Comparison of ENCODE assay signal across 1 cellular context in the genomic region with DNA sequence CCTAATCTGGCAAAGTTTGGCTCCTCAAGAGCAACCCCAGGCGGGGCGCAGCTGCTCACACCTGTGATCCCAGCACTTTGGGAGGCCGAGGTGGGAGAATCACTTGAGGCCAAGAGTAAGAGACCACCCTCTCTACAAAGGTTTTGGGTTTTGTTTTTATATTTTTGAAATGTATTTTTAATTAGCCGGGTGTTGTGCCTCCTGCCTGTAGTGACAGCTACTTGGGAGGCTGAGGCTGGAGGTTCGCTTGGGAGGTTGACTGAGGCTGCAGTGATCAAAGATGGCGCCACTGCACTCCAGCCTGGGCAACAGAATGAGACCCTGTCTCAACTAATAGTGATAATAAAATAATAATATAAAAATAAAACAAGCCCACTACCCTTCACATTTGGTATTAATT.
TF ChIP-seq lines count a peak whose summit lies in the region.

No MANE protein-coding gene starts in this region.

TF ChIP-seq in HepG2, 621 proteins besides CTCF, POLR2A, EP300 and RAD21 (continued from another document and continues in another):
- no peak for TF ChIP-seq TFAP4 (IDR thresholded peaks at IDR 0.05; ENCODE audit: borderline replicate concordance, low read depth)
- TF ChIP-seq ZFP62 (CRISPR knock-in tag; IDR thresholded peaks at IDR 0.05) = no peak
- TF ChIP-seq RBFOX2 (IDR thresholded peaks at IDR 0.05; ENCODE audit: low read depth, low read length) = no peak
- TF ChIP-seq GATAD1 (CRISPR knock-in tag; IDR thresholded peaks at IDR 0.05) = no peak
- no peak for TF ChIP-seq ZNF83 (CRISPR knock-in tag; IDR thresholded peaks at IDR 0.05; ENCODE audit: borderline replicate concordance)
- TF ChIP-seq ZNF607 (CRISPR knock-in tag; IDR thresholded peaks at IDR 0.05; ENCODE audit: borderline replicate concordance) = no peak
- TF ChIP-seq GPBP1L1 (CRISPR knock-in tag; IDR thresholded peaks at IDR 0.05) = no peak
- no peak for TF ChIP-seq NFKBIZ (CRISPR knock-in tag; IDR thresholded peaks at IDR 0.05)
- 0 out of 2 replicates have a peak, but pooled peaks have one; percentile 26 for TF ChIP-seq RCOR2 (CRISPR knock-in tag; IDR thresholded peaks at IDR 0.05)
- TF ChIP-seq ZNF34 (CRISPR knock-in tag; IDR thresholded peaks at IDR 0.05; ENCODE audit: borderline replicate concordance) = no peak
- TF ChIP-seq PLSCR1 (CRISPR knock-in tag; IDR thresholded peaks at IDR 0.05; ENCODE audit: borderline replicate concordance) = no peak
- TF ChIP-seq ZSCAN12 (CRISPR knock-in tag; IDR thresholded peaks at IDR 0.05) = no peak
- no peak for TF ChIP-seq HOXA9 (CRISPR knock-in tag; IDR thresholded peaks at IDR 0.05; ENCODE audit: borderline replicate concordance)
- no peak for TF ChIP-seq KLF16 (CRISPR knock-in tag; IDR thresholded peaks at IDR 0.05)
- TF ChIP-seq ARNT (IDR thresholded peaks at IDR 0.05) = no peak
- TF ChIP-seq, protein P1, sequence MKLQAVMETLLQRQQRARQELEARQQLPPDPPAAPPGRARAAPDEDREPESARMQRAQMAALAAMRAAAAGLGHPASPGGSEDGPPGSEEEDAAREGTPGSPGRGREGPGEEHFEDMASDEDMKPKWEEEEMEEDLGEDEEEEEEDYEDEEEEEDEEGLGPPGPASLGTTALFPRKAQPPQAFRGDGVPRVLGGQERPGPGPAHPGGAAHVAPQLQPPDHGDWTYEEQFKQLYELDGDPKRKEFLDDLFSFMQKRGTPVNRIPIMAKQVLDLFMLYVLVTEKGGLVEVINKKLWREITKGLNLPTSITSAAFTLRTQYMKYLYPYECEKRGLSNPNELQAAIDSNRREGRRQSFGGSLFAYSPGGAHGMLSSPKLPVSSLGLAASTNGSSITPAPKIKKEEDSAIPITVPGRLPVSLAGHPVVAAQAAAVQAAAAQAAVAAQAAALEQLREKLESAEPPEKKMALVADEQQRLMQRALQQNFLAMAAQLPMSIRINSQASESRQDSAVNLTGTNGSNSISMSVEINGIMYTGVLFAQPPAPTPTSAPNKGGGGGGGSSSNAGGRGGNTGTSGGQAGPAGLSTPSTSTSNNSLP (IDR thresholded peaks at IDR 0.05; ENCODE audit: low read depth, low read length) = no peak
- no peak for TF ChIP-seq ZNF562 (CRISPR knock-in tag; IDR thresholded peaks at IDR 0.05; ENCODE audit: borderline replicate concordance)
- no peak for TF ChIP-seq ZNF354B (CRISPR knock-in tag; IDR thresholded peaks at IDR 0.05)
- 0 out of 2 replicates have a peak, but pooled peaks have one; percentile 11 for TF ChIP-seq ZNF644 (CRISPR knock-in tag; IDR thresholded peaks at IDR 0.05; ENCODE audit: low read depth)
- no peak for TF ChIP-seq HIVEP1 (CRISPR knock-in tag; IDR thresholded peaks at IDR 0.05)
- TF ChIP-seq, protein P2, sequence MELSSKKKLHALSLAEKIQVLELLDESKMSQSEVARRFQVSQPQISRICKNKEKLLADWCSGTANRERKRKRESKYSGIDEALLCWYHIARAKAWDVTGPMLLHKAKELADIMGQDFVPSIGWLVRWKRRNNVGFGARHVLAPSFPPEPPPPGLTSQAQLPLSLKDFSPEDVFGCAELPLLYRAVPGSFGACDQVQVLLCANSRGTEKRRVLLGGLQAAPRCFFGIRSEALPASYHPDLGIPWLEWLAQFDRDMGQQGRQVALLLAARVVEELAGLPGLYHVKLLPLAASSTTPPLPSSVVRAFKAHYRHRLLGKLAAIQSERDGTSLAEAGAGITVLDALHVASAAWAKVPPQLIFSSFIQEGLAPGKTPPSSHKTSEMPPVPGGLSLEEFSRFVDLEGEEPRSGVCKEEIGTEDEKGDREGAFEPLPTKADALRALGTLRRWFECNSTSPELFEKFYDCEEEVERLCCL (CRISPR knock-in tag; IDR thresholded peaks at IDR 0.05; ENCODE audit: borderline replicate concordance) = no peak
- no peak for TF ChIP-seq ZNF589 (CRISPR knock-in tag; conservative IDR thresholded peaks at IDR 0.05)
- TF ChIP-seq NR2F2 (IDR thresholded peaks at IDR 0.05; ENCODE audit: borderline replicate concordance, low read depth) = no peak
- TF ChIP-seq, protein P3, sequence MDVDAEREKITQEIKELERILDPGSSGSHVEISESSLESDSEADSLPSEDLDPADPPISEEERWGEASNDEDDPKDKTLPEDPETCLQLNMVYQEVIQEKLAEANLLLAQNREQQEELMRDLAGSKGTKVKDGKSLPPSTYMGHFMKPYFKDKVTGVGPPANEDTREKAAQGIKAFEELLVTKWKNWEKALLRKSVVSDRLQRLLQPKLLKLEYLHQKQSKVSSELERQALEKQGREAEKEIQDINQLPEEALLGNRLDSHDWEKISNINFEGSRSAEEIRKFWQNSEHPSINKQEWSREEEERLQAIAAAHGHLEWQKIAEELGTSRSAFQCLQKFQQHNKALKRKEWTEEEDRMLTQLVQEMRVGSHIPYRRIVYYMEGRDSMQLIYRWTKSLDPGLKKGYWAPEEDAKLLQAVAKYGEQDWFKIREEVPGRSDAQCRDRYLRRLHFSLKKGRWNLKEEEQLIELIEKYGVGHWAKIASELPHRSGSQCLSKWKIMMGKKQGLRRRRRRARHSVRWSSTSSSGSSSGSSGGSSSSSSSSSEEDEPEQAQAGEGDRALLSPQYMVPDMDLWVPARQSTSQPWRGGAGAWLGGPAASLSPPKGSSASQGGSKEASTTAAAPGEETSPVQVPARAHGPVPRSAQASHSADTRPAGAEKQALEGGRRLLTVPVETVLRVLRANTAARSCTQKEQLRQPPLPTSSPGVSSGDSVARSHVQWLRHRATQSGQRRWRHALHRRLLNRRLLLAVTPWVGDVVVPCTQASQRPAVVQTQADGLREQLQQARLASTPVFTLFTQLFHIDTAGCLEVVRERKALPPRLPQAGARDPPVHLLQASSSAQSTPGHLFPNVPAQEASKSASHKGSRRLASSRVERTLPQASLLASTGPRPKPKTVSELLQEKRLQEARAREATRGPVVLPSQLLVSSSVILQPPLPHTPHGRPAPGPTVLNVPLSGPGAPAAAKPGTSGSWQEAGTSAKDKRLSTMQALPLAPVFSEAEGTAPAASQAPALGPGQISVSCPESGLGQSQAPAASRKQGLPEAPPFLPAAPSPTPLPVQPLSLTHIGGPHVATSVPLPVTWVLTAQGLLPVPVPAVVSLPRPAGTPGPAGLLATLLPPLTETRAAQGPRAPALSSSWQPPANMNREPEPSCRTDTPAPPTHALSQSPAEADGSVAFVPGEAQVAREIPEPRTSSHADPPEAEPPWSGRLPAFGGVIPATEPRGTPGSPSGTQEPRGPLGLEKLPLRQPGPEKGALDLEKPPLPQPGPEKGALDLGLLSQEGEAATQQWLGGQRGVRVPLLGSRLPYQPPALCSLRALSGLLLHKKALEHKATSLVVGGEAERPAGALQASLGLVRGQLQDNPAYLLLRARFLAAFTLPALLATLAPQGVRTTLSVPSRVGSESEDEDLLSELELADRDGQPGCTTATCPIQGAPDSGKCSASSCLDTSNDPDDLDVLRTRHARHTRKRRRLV (CRISPR knock-in tag; IDR thresholded peaks at IDR 0.05) = no peak
- no peak for TF ChIP-seq ZNF772 (CRISPR knock-in tag; IDR thresholded peaks at IDR 0.05)
- no peak for TF ChIP-seq ZNF205 (CRISPR knock-in tag; IDR thresholded peaks at IDR 0.05)
- TF ChIP-seq ZNF878 (CRISPR knock-in tag; IDR thresholded peaks at IDR 0.05) = 0 out of 2 replicates have a peak, but pooled peaks have one; percentile 60
- no peak for TF ChIP-seq IKZF4 (CRISPR knock-in tag; IDR thresholded peaks at IDR 0.05; ENCODE audit: borderline replicate concordance, low read depth, not compliant biosample characterization)
- TF ChIP-seq ZNF12 (CRISPR knock-in tag; IDR thresholded peaks at IDR 0.05) = no peak
- no peak for TF ChIP-seq ZFP82 (CRISPR knock-in tag; IDR thresholded peaks at IDR 0.05; ENCODE audit: borderline replicate concordance)
- TF ChIP-seq NR2F6 (IDR thresholded peaks at IDR 0.05) = 0 out of 2 replicates have a peak, but pooled peaks have one; percentile 2
- no peak for TF ChIP-seq NR2F6 (CRISPR knock-in tag; IDR thresholded peaks at IDR 0.05)
- no peak for TF ChIP-seq JDP2 (CRISPR knock-in tag; IDR thresholded peaks at IDR 0.05; ENCODE audit: borderline replicate concordance)
- no peak for TF ChIP-seq NCOR1 (IDR thresholded peaks at IDR 0.05; ENCODE audit: borderline replicate concordance, low read length)
- TF ChIP-seq HOMEZ (CRISPR knock-in tag; IDR thresholded peaks at IDR 0.05; ENCODE audit: low read depth) = no peak
- no peak for TF ChIP-seq GZF1 (CRISPR knock-in tag; IDR thresholded peaks at IDR 0.05)
- no peak for TF ChIP-seq ZBTB20 (CRISPR knock-in tag; IDR thresholded peaks at IDR 0.05; ENCODE audit: borderline replicate concordance, low read depth)
- TF ChIP-seq PPARG (CRISPR knock-in tag; conservative IDR thresholded peaks at IDR 0.05) = no peak
- TF ChIP-seq FOXJ3 (CRISPR knock-in tag; IDR thresholded peaks at IDR 0.05; ENCODE audit: borderline replicate concordance) = no peak
- no peak for TF ChIP-seq SP2 (CRISPR knock-in tag; IDR thresholded peaks at IDR 0.05)
- TF ChIP-seq ZNF75D (CRISPR knock-in tag; IDR thresholded peaks at IDR 0.05; ENCODE audit: borderline replicate concordance) = no peak
- no peak for TF ChIP-seq DZIP1 (CRISPR knock-in tag; IDR thresholded peaks at IDR 0.05)
- no peak for TF ChIP-seq KDM5B (CRISPR knock-in tag; IDR thresholded peaks at IDR 0.05; ENCODE audit: borderline replicate concordance)
- TF ChIP-seq ZNF598 (CRISPR knock-in tag; IDR thresholded peaks at IDR 0.05; ENCODE audit: borderline replicate concordance) = no peak
- TF ChIP-seq MXD4 (CRISPR knock-in tag; IDR thresholded peaks at IDR 0.05) = 0 out of 2 replicates have a peak, but pooled peaks have one; percentile 1
- TF ChIP-seq ZMYM2 (CRISPR knock-in tag; IDR thresholded peaks at IDR 0.05) = no peak
- TF ChIP-seq TAF15 (IDR thresholded peaks at IDR 0.05; ENCODE audit: low read depth, low read length, poor library complexity, severe bottlenecking) = no peak
- no peak for TF ChIP-seq DBP (CRISPR knock-in tag; IDR thresholded peaks at IDR 0.05; ENCODE audit: not compliant biosample characterization)
